1 cellular context compared by ENCODE assay signal in genomic region chr12:101876861-101877815, GRCh38.
TF ChIP-seq lines count a peak whose summit lies in the region.

A gene with protein sequence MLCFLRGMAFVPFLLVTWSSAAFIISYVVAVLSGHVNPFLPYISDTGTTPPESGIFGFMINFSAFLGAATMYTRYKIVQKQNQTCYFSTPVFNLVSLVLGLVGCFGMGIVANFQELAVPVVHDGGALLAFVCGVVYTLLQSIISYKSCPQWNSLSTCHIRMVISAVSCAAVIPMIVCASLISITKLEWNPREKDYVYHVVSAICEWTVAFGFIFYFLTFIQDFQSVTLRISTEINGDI (plus strand): TSS chr12:101877580. CDS start chr12:101877790, 210 bp downstream.

TF ChIP-seq in SK-N-SH, 30 proteins besides CTCF, POLR2A, EP300 and RAD21 (continued from another document):
- TF ChIP-seq POLR2AphosphoS5 (IDR thresholded peaks at IDR 0.05; ENCODE audit: low read depth, low read length) (peak; percentile 89), MAX (IDR thresholded peaks at IDR 0.05; ENCODE audit: low read depth) (peak; percentile 46; the same call in 1 of the 2 replicates), GATA2 (CRISPR knock-in tag; IDR thresholded peaks at IDR 0.05) (no peak), TAF1 (IDR thresholded peaks at IDR 0.05; ENCODE audit: borderline replicate concordance, low read depth, low read length) (peak; percentile 48; the same call in 1 of the 2 replicates), CHD2 (IDR thresholded peaks at IDR 0.05; ENCODE audit: low read length, partially characterized antibody) (no peak)
TF ChIP-seq in SK-N-SH: peak in this region for 4.
